Comparison of ENCODE assay signal across 9 cellular contexts in the genomic region with DNA sequence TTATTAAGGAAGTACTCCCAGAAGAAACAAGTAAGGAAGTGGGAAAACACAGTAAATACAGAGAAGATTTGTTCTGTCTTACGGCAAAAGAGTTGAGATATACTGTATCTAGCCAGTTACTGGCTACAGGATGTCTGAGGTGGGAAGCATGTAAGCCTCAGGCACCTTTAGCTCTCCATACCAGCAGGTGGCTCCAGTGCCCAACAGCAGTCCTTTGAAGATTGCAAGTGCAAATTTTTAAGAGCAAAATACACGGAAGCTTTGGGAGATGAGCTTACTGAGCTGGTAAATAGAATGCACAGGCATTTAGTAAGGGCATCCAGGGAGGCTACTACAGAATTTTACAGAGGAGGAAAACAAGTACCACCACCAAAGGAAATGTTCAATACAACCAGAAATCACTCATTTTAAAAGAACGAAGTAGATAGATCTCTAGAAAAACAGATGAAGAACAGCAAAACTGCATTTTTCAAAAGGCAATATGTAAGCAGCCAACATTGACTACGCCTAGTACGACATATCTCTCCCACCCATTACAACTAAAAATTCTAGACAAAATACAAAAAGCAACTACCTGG. TPM values are rescaled to one million over a fixed set of nuclear protein-coding genes. Genes with fewer than 3 reads are reported as not detected.
DNase-seq lines count a peak whose midpoint lies in the region; ATAC-seq and TF ChIP-seq lines count a peak whose summit lies in the region.
"Had no signal": no experiment of that assay in that cellular context is flagged by ENCODE, and none has a peak within 500 bp of the region (broad histone marks: within the 10 kb centered on the region; RNA-seq: fewer than 3 reads in every experiment).

No MANE protein-coding gene starts in this region.

- TF ChIP-seq CTCF in colonic mucosa (IDR thresholded peaks at IDR 0.05) (no peak), stomach (IDR thresholded peaks at IDR 0.05) (no peak)

- H3K27me3 ChIP-seq in colonic mucosa = no peaks in the 10 kb centered on the region
- peaks cover 0 to 4% (median 0%) of the 10 kb centered on the region in 3 donors for H3K27me3 ChIP-seq in stomach

- WGBS in stomach, 5 donors = 59 to 65% (median 62%) methylated on average over 5 of the region's 5 CpGs

- H3K4me1 ChIP-seq in colonic mucosa (no peaks in the 10 kb centered on the region), stomach (no peaks in the 10 kb centered on the region)

- no peaks in the 10 kb centered on the region for H3K4me1 Mint-ChIP-seq in activated naive CD8-positive, alpha-beta T cell treated with anti-CD3 and anti-CD28 coated beads for 36 hours
- H3K4me1 Mint-ChIP-seq in activated naive CD8-positive, alpha-beta T cell treated with anti-CD3 and anti-CD28 coated beads, Interleukin-2, amount 50 U/mL, for 24 hours = no peaks in the 10 kb centered on the region
- H3K4me1 Mint-ChIP-seq: naive thymus-derived CD8-positive, alpha-beta T cell had no signal

- no peak overlapping the region for H3K9ac ChIP-seq in colonic mucosa (ENCODE audit: low read depth in 2 of 2, low read length in 2 of 2)

- H3K27ac ChIP-seq in colonic mucosa = no peak overlapping the region
- no peak overlapping the region for H3K27ac ChIP-seq in stomach

- H3K36me3 Mint-ChIP-seq in activated naive CD8-positive, alpha-beta T cell treated with anti-CD3 and anti-CD28 coated beads for 36 hours = no peaks in the 10 kb centered on the region
- no peaks in the 10 kb centered on the region for H3K36me3 Mint-ChIP-seq in activated naive CD8-positive, alpha-beta T cell treated with anti-CD3 and anti-CD28 coated beads, Interleukin-2, amount 50 U/mL, for 24 hours (ENCODE audit: low read depth)

- intact Hi-C loops in colonic mucosa (cut with DNase I) = no loop called here
- intact Hi-C loops in stomach (cut with DNase I; ENCODE audit: low total_unique reads) = no loop called here

- no peak for ATAC-seq in activated naive CD8-positive, alpha-beta T cell treated with anti-CD3 and anti-CD28 coated beads, Interleukin-2, amount 50 U/mL, for 24 hours
- no peak for ATAC-seq in HG02623 (IDR thresholded peaks at IDR 0.05; ENCODE audit: unreplicated experiment)

- H3K9me3 ChIP-seq in colonic mucosa (no peaks in the 10 kb centered on the region), stomach (peaks cover 0 to 14% (median 8%) of the 10 kb centered on the region in 4 donors)

- no peak overlapping the region for H3K27ac Mint-ChIP-seq in activated naive CD8-positive, alpha-beta T cell treated with anti-CD3 and anti-CD28 coated beads for 36 hours
- no peak overlapping the region for H3K27ac Mint-ChIP-seq in activated naive CD8-positive, alpha-beta T cell treated with anti-CD3 and anti-CD28 coated beads, Interleukin-2, amount 50 U/mL, for 24 hours
- H3K27ac Mint-ChIP-seq: naive thymus-derived CD8-positive, alpha-beta T cell had no signal

- H3K4me3 ChIP-seq in colonic mucosa (no peak overlapping the region), stomach (no peak overlapping the region)

- H3K9me3 Mint-ChIP-seq in activated naive CD8-positive, alpha-beta T cell treated with anti-CD3 and anti-CD28 coated beads for 36 hours = peaks cover 1% of the 10 kb centered on the region
- H3K9me3 Mint-ChIP-seq in activated naive CD8-positive, alpha-beta T cell treated with anti-CD3 and anti-CD28 coated beads, Interleukin-2, amount 50 U/mL, for 24 hours = no peaks in the 10 kb centered on the region

- peaks cover 38% of the 10 kb centered on the region for H3K27me3 Mint-ChIP-seq in activated naive CD8-positive, alpha-beta T cell treated with anti-CD3 and anti-CD28 coated beads for 36 hours
- peaks cover 31% of the 10 kb centered on the region for H3K27me3 Mint-ChIP-seq in activated naive CD8-positive, alpha-beta T cell treated with anti-CD3 and anti-CD28 coated beads, Interleukin-2, amount 50 U/mL, for 24 hours

- no peak overlapping the region for H3K4me3 Mint-ChIP-seq in activated naive CD8-positive, alpha-beta T cell treated with anti-CD3 and anti-CD28 coated beads for 36 hours
- H3K4me3 Mint-ChIP-seq in activated naive CD8-positive, alpha-beta T cell treated with anti-CD3 and anti-CD28 coated beads, Interleukin-2, amount 50 U/mL, for 24 hours = no peak overlapping the region
- H3K4me3 Mint-ChIP-seq: naive thymus-derived CD8-positive, alpha-beta T cell had no signal

- TF ChIP-seq EP300 in stomach (IDR thresholded peaks at IDR 0.05) = no peak

- no peak for TF ChIP-seq POLR2A in stomach (IDR thresholded peaks at IDR 0.05)

- H3K36me3 ChIP-seq in colonic mucosa = no peaks in the 10 kb centered on the region
- H3K36me3 ChIP-seq in stomach = no peaks in the 10 kb centered on the region

- DNase-seq in activated naive CD8-positive, alpha-beta T cell treated with anti-CD3 and anti-CD28 coated beads for 36 hours = peak; percentile 11
- DNase-seq in activated naive CD8-positive, alpha-beta T cell treated with anti-CD3 and anti-CD28 coated beads, Interleukin-2, amount 50 U/mL, for 24 hours = no peak
- DNase-seq in NCI-H2227 (lab: John Stamatoyannopoulos, UW; ENCODE audit: unreplicated experiment) (peak; percentile 91), cerebellar cortex (ENCODE audit: low spot score) (peak; percentile 34), colonic mucosa (no peak), stomach (no peak)
- peak in 2 of 3 donors; percentile 4 to 15 for DNase-seq in stimulated activated CD4-positive, alpha-beta T cell treated with anti-CD3 and anti-CD28 coated beads, Interleukin-12 subunit alpha, Interleukin-12 subunit beta, amount 100 ng/mL, for 48 hours (ENCODE audit: low read depth in 2 of 3, low spot score in 1 of 3)

RNA-seq across cellular contexts. Expression of a gene that starts 57.9 kb away (rescaled TPM):
- total RNA-seq in activated naive CD8-positive, alpha-beta T cell treated with anti-CD3 and anti-CD28 coated beads for 36 hours = not detected
- not detected for total RNA-seq in colonic mucosa
- not detected for total RNA-seq in stomach
- not detected for polyA plus RNA-seq in stomach
- total RNA-seq: naive thymus-derived CD8-positive, alpha-beta T cell had no signal

Comparison
In these comparisons a context has a peak if more than half of its experiments do, and no peak if none do; other contexts are left out.
1. DNase-seq: peak in activated naive CD8-positive, alpha-beta T cell treated with anti-CD3 and anti-CD28 coated beads for 36 hours (single experiment), NCI-H2227 (single experiment), cerebellar cortex (single experiment) and stimulated activated CD4-positive, alpha-beta T cell treated with anti-CD3 and anti-CD28 coated beads, Interleukin-12 subunit alpha, Interleukin-12 subunit beta, amount 100 ng/mL, for 48 hours (2 of 3); none in activated naive CD8-positive, alpha-beta T cell treated with anti-CD3 and anti-CD28 coated beads, Interleukin-2, amount 50 U/mL, for 24 hours (single experiment), colonic mucosa (single experiment) and stomach (single experiment).